Comparison of ENCODE assay signal across 15 cellular contexts in genomic region chr3:67656614-67657013, GRCh38.
"Had no signal": no experiment of that assay in that cellular context is flagged by ENCODE, and none has a peak within 500 bp of the region (broad histone marks: within the 10 kb centered on the region; RNA-seq: fewer than 3 reads in every experiment).

No MANE protein-coding gene starts in this region.

- H3K4me3 ChIP-seq: cardiac muscle cell, gastroesophageal sphincter, mucosa of descending colon had no signal

- ATAC-seq: gastroesophageal sphincter, left lobe of liver, mucosa of descending colon had no signal

- H3K27ac ChIP-seq: cardiac muscle cell, gastroesophageal sphincter, suprapubic skin had no signal

- H3K9me3 Mint-ChIP-seq: type B pancreatic cell had no signal

- H3K9me3 ChIP-seq: gastroesophageal sphincter, mucosa of descending colon, suprapubic skin had no signal

- H3K27me3 Mint-ChIP-seq: type B pancreatic cell had no signal

- H3K4me3 Mint-ChIP-seq: type B pancreatic cell had no signal

- H3K27ac Mint-ChIP-seq: nephron, type B pancreatic cell had no signal

- H3K27me3 ChIP-seq: cardiac muscle cell, gastroesophageal sphincter, suprapubic skin had no signal

- DNase-seq: activated CD4-positive, alpha-beta T cell treated with anti-CD3 and anti-CD28 coated beads for 4 hours; activated CD8-positive, alpha-beta memory T cell treated with anti-CD3 and anti-CD28 coated beads for 24 hours; activated naive CD4-positive, alpha-beta T cell treated with anti-CD3 and anti-CD28 coated beads for 36 hours; mammary epithelial cell; mucosa of descending colon; occipital lobe; stimulated activated CD4-positive, alpha-beta T cell treated with anti-CD3 and anti-CD28 coated beads, Interleukin-15, amount 100 ng/mL, for 24 hours; stimulated activated CD4-positive, alpha-beta T cell treated with anti-CD3 and anti-CD28 coated beads, Interleukin-4, amount 100 ng/mL, for 1 hour; stimulated activated naive CD4-positive, alpha-beta T cell treated with Interleukin-2 at 50 U/mL for 16 hours had no signal

- H3K36me3 ChIP-seq: cardiac muscle cell, gastroesophageal sphincter, suprapubic skin had no signal
